ENCODE assay signal across 23 cellular contexts in the genomic region with DNA sequence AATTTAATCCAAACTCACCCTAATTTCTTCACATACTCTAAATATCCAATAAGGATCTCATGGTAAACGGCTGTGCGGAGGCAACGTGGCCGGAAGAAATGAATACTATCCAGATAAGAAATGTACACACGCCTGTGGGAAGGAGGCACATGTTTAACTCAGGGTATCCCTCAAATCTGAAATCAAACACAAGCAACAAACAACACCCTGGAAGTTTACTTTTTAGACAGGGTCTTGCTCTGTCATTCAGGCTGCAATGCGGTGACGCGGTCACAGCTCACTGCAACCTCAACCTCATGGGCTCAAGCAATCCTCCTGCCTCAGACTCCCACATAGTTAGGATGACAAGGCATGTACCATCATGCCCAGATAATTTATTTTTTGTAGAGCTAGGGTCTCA. TPM values are rescaled to one million over a fixed set of nuclear protein-coding genes. Genes with fewer than 3 reads are reported as not detected.
A peak's percentile ranks its signal among the peaks of the same experiment; 100 is the strongest.
DNase-seq lines count a peak whose midpoint lies in the region; ATAC-seq, FAIRE-seq and TF ChIP-seq lines count a peak whose summit lies in the region.
"Had no signal": no experiment of that assay in that cellular context is flagged by ENCODE, and none has a peak within 500 bp of the region (broad histone marks: within the 10 kb centered on the region; RNA-seq: fewer than 3 reads in every experiment).

No MANE protein-coding gene starts in this region.

- H3K9me1 ChIP-seq in keratinocyte (ENCODE audit: control insufficient read depth, extremely low read depth, insufficient read depth, low read length), result no peaks in the 10 kb centered on the region

- intact Hi-C loops in spleen (cut with DNase I; ENCODE audit: low total_unique reads), result no loop called here
- intact Hi-C loops in colonic mucosa (cut with DNase I), result no loop called here

- H3K36me3 Mint-ChIP-seq in GM23338 (ENCODE audit: low read depth), result peaks cover 85% of the 10 kb centered on the region
- peaks cover 16% of the 10 kb centered on the region for H3K36me3 Mint-ChIP-seq in T-helper 17 cell (ENCODE audit: low read depth)

- H3K4me3 ChIP-seq in GM23338 (no peak overlapping the region), keratinocyte (ENCODE audit: control insufficient read depth in 2 of 3, extremely low read depth in 1 of 3, insufficient read depth in 2 of 3, low read depth in 1 of 3, low read length in 3 of 3) (no peak overlapping the region), spleen (no peak overlapping the region), colonic mucosa (no peak overlapping the region)
- H3K4me3 ChIP-seq: BLaER1, SJCRH30 had no signal

- FAIRE-seq in keratinocyte (lab: Jason Lieb, UNC), result peak; percentile 32
- FAIRE-seq: H54 had no signal

- peaks cover 2% of the 10 kb centered on the region; the same call in 2 of the 3 replicates for H3K4me1 Mint-ChIP-seq in GM23338
- peaks cover 9% of the 10 kb centered on the region for H3K4me1 Mint-ChIP-seq in T-helper 17 cell
- H3K4me1 Mint-ChIP-seq: IgD-negative memory B cell had no signal

- H2AFZ ChIP-seq in GM23338 (no peak overlapping the region), keratinocyte (ENCODE audit: control insufficient read depth, low read length) (no peak overlapping the region)

- no peaks in the 10 kb centered on the region for H3K9me3 Mint-ChIP-seq in GM23338
- H3K9me3 Mint-ChIP-seq: CD4-positive, alpha-beta T cell; IgD-negative memory B cell had no signal

- dilution Hi-C loops in keratinocyte (cut with MboI; ENCODE audit: extremely low pct_ligation_motif_present, low sequenced_read_pairs), result no loop called here

- no peaks in the 10 kb centered on the region for H3K79me2 ChIP-seq in GM23338 (replicated peaks; ENCODE audit: insufficient read depth)
- H3K79me2 ChIP-seq in keratinocyte (ENCODE audit: control insufficient read depth, insufficient read depth, low read length), result no peaks in the 10 kb centered on the region

- no peak for TF ChIP-seq POLR2A in spleen (IDR thresholded peaks at IDR 0.05)

- no peaks in the 10 kb centered on the region for H3K27me3 ChIP-seq in GM23338 (ENCODE audit: insufficient read depth)
- H3K27me3 ChIP-seq in keratinocyte (ENCODE audit: control insufficient read depth, extremely low read depth, insufficient read depth, low read length), result no peaks in the 10 kb centered on the region
- no peaks in the 10 kb centered on the region for H3K27me3 ChIP-seq in spleen (replicated peaks in 1 of 7)
- no peaks in the 10 kb centered on the region for H3K27me3 ChIP-seq in colonic mucosa
- H3K27me3 ChIP-seq: BLaER1, SJCRH30 had no signal

- H3K36me3 ChIP-seq in GM23338 (ENCODE audit: insufficient read depth), result peaks cover 40% of the 10 kb centered on the region
- peaks cover 34 to 47% of the 10 kb centered on the region in 2 experiments for H3K36me3 ChIP-seq in keratinocyte (ENCODE audit: control insufficient read depth in 2 of 2, extremely low read depth in 1 of 2, insufficient read depth in 2 of 2, low read length in 2 of 2)
- peaks cover 10 to 100% (median 98%) of the 10 kb centered on the region in 6 donors for H3K36me3 ChIP-seq in spleen
- peaks cover 32% of the 10 kb centered on the region for H3K36me3 ChIP-seq in colonic mucosa

- H3K4me2 ChIP-seq in GM23338 (no peak overlapping the region), keratinocyte (ENCODE audit: control insufficient read depth, extremely low read depth, insufficient read depth, low read depth, low read length) (no peak overlapping the region)
- H3K4me2 ChIP-seq: BLaER1 had no signal

- ATAC-seq in GM23338, result no peak
- no peak for ATAC-seq in T-helper 17 cell
- ATAC-seq in GM21717 (IDR thresholded peaks at IDR 0.05; ENCODE audit: unreplicated experiment), result no peak
- ATAC-seq: Panc1 had no signal

- H3K9me2 ChIP-seq in GM23338 (ENCODE audit: insufficient read depth), result no peaks in the 10 kb centered on the region

- 95 to 98% (median 97%) methylated on average over 8 of the region's 8 CpGs for WGBS in spleen, 5 donors

- H4K20me1 ChIP-seq in GM23338 (replicated peaks; ENCODE audit: insufficient read depth) (no peaks in the 10 kb centered on the region), keratinocyte (ENCODE audit: control insufficient read depth, extremely low read depth, insufficient read depth, low read length) (no peaks in the 10 kb centered on the region)

- H3K9me3 ChIP-seq in T-helper 17 cell (ENCODE audit: control insufficient read depth, low read length, poor library complexity, severe bottlenecking), result no peaks in the 10 kb centered on the region
- no peaks in the 10 kb centered on the region for H3K9me3 ChIP-seq in keratinocyte (ENCODE audit: control insufficient read depth, low read depth, low read length)
- H3K9me3 ChIP-seq in spleen, result no peaks in the 10 kb centered on the region
- no peaks in the 10 kb centered on the region for H3K9me3 ChIP-seq in colonic mucosa
- H3K9me3 ChIP-seq: BLaER1, SJCRH30 had no signal

- 0 out of 2 replicates have a peak, but pooled peaks cover 4% of the 10 kb centered on the region for H3F3A ChIP-seq in GM23338 (replicated peaks; ENCODE audit: low read depth)

- no peak overlapping the region; the same call in 1 of the 2 replicates for H3K27ac Mint-ChIP-seq in GM23338
- peak overlapping the region; percentile 16 for H3K27ac Mint-ChIP-seq in T-helper 17 cell
- H3K27ac Mint-ChIP-seq: CD4-positive, alpha-beta T cell had no signal

- H3K9ac ChIP-seq in keratinocyte (ENCODE audit: control insufficient read depth, extremely low read depth, insufficient read depth, low read length) (no peak overlapping the region), colonic mucosa (ENCODE audit: low read depth in 2 of 2, low read length in 2 of 2) (no peak overlapping the region)
- H3K9ac ChIP-seq: BLaER1 had no signal

- H3K27me3 Mint-ChIP-seq in GM23338 (ENCODE audit: insufficient read depth, low read depth, poor library complexity), result peaks cover 8% of the 10 kb centered on the region
- H3K27me3 Mint-ChIP-seq in T-helper 17 cell, result no peaks in the 10 kb centered on the region
- H3K27me3 Mint-ChIP-seq: CD4-positive, alpha-beta T cell; IgD-negative memory B cell had no signal

- no peak for DNase-seq in GM23338 (ENCODE audit: low spot score)
- no peak for DNase-seq in T-helper 17 cell
- no peak for DNase-seq in keratinocyte (ENCODE audit: low read depth, low spot score)
- peak; percentile 6 for DNase-seq in spleen
- no peak for DNase-seq in HUDEP-2 (lab: John Stamatoyannopoulos, UW; ENCODE audit: unreplicated experiment in 76 of 76)
- no peak for DNase-seq in colonic mucosa
- DNase-seq: ACHN; CD4-positive, alpha-beta T cell; COR-L47; DMS 273 treated with DMSO at 0.1 percent for 48 hours; DND-41; MV-4-11; NCI-H1105 treated with DMSO at 0.1 percent for 48 hours; NCI-H2029 treated with DMSO at 0.1 percent for 48 hours; NCI-H345; NCI-H524 treated with DMSO at 0.1 percent for 48 hours; NCI-H82; SJCRH30 had no signal

- no peaks in the 10 kb centered on the region for H3K4me1 ChIP-seq in GM23338 (ENCODE audit: insufficient read depth)
- H3K4me1 ChIP-seq in keratinocyte (ENCODE audit: control insufficient read depth, extremely low read depth, insufficient read depth, low read length), result no peaks in the 10 kb centered on the region
- H3K4me1 ChIP-seq in spleen, result no peaks in the 10 kb centered on the region
- no peaks in the 10 kb centered on the region for H3K4me1 ChIP-seq in colonic mucosa
- H3K4me1 ChIP-seq: SJCRH30 had no signal

- H3K27ac ChIP-seq in GM23338 (ENCODE audit: low read depth), result peak overlapping the region; percentile 55; the same call in 1 of the 2 replicates
- no peak overlapping the region for H3K27ac ChIP-seq in keratinocyte (ENCODE audit: control insufficient read depth, insufficient read depth, low read length)
- H3K27ac ChIP-seq in spleen, result no peak overlapping the region
- no peak overlapping the region for H3K27ac ChIP-seq in colonic mucosa
- H3K27ac ChIP-seq: BLaER1, SJCRH30 had no signal

- no peak for TF ChIP-seq CTCF in GM23338 (conservative IDR thresholded peaks at IDR 0.05; ENCODE audit: low read depth in 2 of 2)
- TF ChIP-seq CTCF in keratinocyte (optimal IDR thresholded peaks at IDR 0.05 in 1 of 3, IDR thresholded peaks at IDR 0.05 in 1 of 3, conservative IDR thresholded peaks at IDR 0.05 in 1 of 3; ENCODE audit: extremely low read depth in 1 of 3, insufficient read depth in 2 of 3, low read length in 3 of 3), result no peak
- TF ChIP-seq CTCF in spleen (IDR thresholded peaks at IDR 0.05 in 8 of 11, conservative IDR thresholded peaks at IDR 0.05 in 3 of 11), result no peak
- no peak for TF ChIP-seq CTCF in colonic mucosa (IDR thresholded peaks at IDR 0.05)

- H3K4me3 Mint-ChIP-seq in GM23338 (no peak overlapping the region), T-helper 17 cell (no peak overlapping the region)
- H3K4me3 Mint-ChIP-seq: CD4-positive, alpha-beta T cell; IgD-negative memory B cell had no signal

TF ChIP-seq in GM23338, 12 proteins besides CTCF, POLR2A, EP300 and RAD21 (continues in another document):
- TF ChIP-seq POLR2AphosphoS5 (IDR thresholded peaks at IDR 0.05; ENCODE audit: low read depth) (no peak), EZH2phosphoT487 (IDR thresholded peaks at IDR 0.05; ENCODE audit: unreplicated experiment) (no peak), ZNF114 (CRISPR knock-in tag; IDR thresholded peaks at IDR 0.05) (no peak), STAT1 (IDR thresholded peaks at IDR 0.05; ENCODE audit: unreplicated experiment) (no peak), CREB1 (CRISPR knock-in tag; IDR thresholded peaks at IDR 0.05; ENCODE audit: low read depth) (no peak), JUNB (IDR thresholded peaks at IDR 0.05; ENCODE audit: unreplicated experiment) (no peak), NANOG (IDR thresholded peaks at IDR 0.05; ENCODE audit: borderline replicate concordance) (no peak)

RNA-seq across cellular contexts. Expression of a gene that starts 21.2 kb away (rescaled TPM):
- total RNA-seq in GM23338 (2014; rRNA removed; shearing (Covaris generic)), result 207 and 228 TPM in 2 replicates
- 143 and 154 TPM in 2 replicates for polyA plus RNA-seq in GM23338 (2016; fragmentation: Nextera tagmentation; extraction: Ambion mirVana)
- total RNA-seq in T-helper 17 cell, result 10 to 100 TPM; 77.2 to 80.4 TPM
- 92.1 to 136 TPM (median 106 TPM) in 3 replicates for polyA plus RNA-seq in keratinocyte
- 69.2 TPM for polyA plus RNA-seq in keratinocyte (2011; ENCODE audit: low read depth)
- 70.2 and 76.7 TPM in 2 replicates for polyA plus RNA-seq in keratinocyte (2011; cell fraction: cytosol; rRNA removed)
- polyA plus RNA-seq in keratinocyte (2011; cell fraction: nucleus; rRNA removed), result 139 and 181 TPM in 2 replicates
- 102 and 104 TPM in 2 replicates for polyA plus RNA-seq in keratinocyte (2012; ENCODE audit: low replicate concordance)
- polyA minus RNA-seq in keratinocyte, result 150 to 340 TPM (median 154 TPM) in 3 replicates
- 71.4 TPM for polyA minus RNA-seq in keratinocyte (2011; cell fraction: cytosol; rRNA and poly(A)+ RNA removed)
- 63.1 and 76.1 TPM in 2 replicates for polyA minus RNA-seq in keratinocyte (2011; cell fraction: nucleus; rRNA and poly(A)+ RNA removed)
- 10 to 100 TPM; 33.7 to 77.5 (median 53.7) TPM for total RNA-seq in spleen
- polyA plus RNA-seq in spleen, result 10 to 100 TPM; 43.4 to 97.1 (median 49.8) TPM
- total RNA-seq in colonic mucosa, result 100 to 1,000 TPM in 1 of 2 donors, 10 to 100 TPM in 1; 75.0 to 165 TPM
